ENCODE assay signal across 23 cellular contexts in the genomic region with DNA sequence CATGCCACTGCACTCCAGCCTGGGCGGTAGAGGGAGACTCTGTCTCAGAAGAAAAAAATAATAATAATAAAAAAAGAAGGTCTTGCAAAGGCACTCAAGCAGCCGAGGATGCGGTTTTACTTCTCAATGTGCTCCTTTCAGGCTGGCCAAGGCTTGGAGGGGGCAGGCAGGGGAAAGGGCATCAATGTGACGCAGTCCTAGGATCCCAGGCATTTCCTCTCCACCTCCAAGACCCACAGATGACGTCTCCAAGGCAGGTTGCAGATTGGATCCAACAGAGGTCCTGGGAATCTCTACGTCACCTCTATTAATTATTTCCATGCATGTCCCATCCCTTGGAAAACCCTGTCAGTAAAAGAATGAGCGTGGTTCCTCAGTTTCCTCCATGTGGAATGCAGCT.
"Had no signal": no experiment of that assay in that cellular context is flagged by ENCODE, and none has a peak within 500 bp of the region (broad histone marks: within the 10 kb centered on the region; RNA-seq: fewer than 3 reads in every experiment).

No MANE protein-coding gene starts in this region.

- H3K27me3 ChIP-seq: ovary, right atrium auricular region, right lobe of liver, upper lobe of right lung had no signal

- H3K4me1 ChIP-seq: right lobe of liver, upper lobe of right lung had no signal

- H3K27ac ChIP-seq: ovary, right atrium auricular region, right lobe of liver, transverse colon, upper lobe of right lung had no signal

- DNase-seq: hypothalamus; islet precursor cell; left ventricle myocardium inferior; mesendoderm; naive B cell; natural killer cell; nephron progenitor cell; ovary; right lobe of liver; stimulated activated CD4-positive, alpha-beta T cell treated with anti-CD3 and anti-CD28 coated beads, Interleukin-1b, Interleukin-23, amount 100 ng/mL, for 48 hours; stimulated activated CD4-positive, alpha-beta T cell treated with anti-CD3 and anti-CD28 coated beads, Interleukin-2, amount 100 ng/mL, for 48 hours; stimulated activated CD4-positive, alpha-beta T cell treated with anti-CD3 and anti-CD28 coated beads, Interleukin-4, amount 100 ng/mL, for 4 hours; stimulated activated CD8-positive, alpha-beta memory T cell treated with anti-CD3 and anti-CD28 coated beads, Interleukin-4, amount 100 ng/mL, for 48 hours; stimulated activated naive CD4-positive, alpha-beta T cell treated with Interleukin-2 at 50 U/mL for 16 hours; stimulated activated naive CD8-positive, alpha-beta T cell treated with anti-CD3 and anti-CD28 coated beads, Interleukin-15, amount 100 ng/mL, for 72 hours; substantia nigra; transverse colon; upper lobe of right lung had no signal

- H3K9me3 ChIP-seq: left ventricle myocardium inferior, ovary, right atrium auricular region, right lobe of liver, transverse colon had no signal

- FAIRE-seq: urothelium cell line had no signal

- ATAC-seq: natural killer cell; stimulated activated memory B cell treated with anti-CD40 and anti-IgM and Interleukin-4, amounts not matched to agents 10 μg/mL and 1 μg/mL and 100 μg/mL, for 72 hours had no signal

- H3K4me3 ChIP-seq: left ventricle myocardium inferior, lung, ovary, right atrium auricular region, right lobe of liver, smooth muscle cell, transverse colon, upper lobe of right lung had no signal

- H3K36me3 ChIP-seq: left ventricle myocardium inferior, ovary, right atrium auricular region, right lobe of liver, transverse colon, upper lobe of right lung had no signal
